In genomic region chr5:95048633-95049032, GRCh38 we compare ENCODE assay signal across 33 cellular contexts.
DNase-seq lines count a peak whose midpoint lies in the region; TF ChIP-seq lines count a peak whose summit lies in the region.
"Had no signal": no experiment of that assay in that cellular context is flagged by ENCODE, and none has a peak within 500 bp of the region (broad histone marks: within the 10 kb centered on the region; RNA-seq: fewer than 3 reads in every experiment).

No MANE protein-coding gene starts in this region.

- H3K4me3 Mint-ChIP-seq in mesothelial cell of epicardium: no peak overlapping the region
- H3K4me3 Mint-ChIP-seq: activated CD4-positive, alpha-beta memory T cell treated with anti-CD3 and anti-CD28 coated beads for 36 hours; activated naive CD8-positive, alpha-beta T cell treated with anti-CD3 and anti-CD28 coated beads, Interleukin-2, amount 50 U/mL, for 24 hours; activated T-cell treated with anti-CD3 and anti-CD28 coated beads, Interleukin-2, amount 50 U/mL, for 72 hours; CD4-positive, alpha-beta memory T cell; stimulated activated naive CD8-positive, alpha-beta T cell treated with anti-CD3 and anti-CD28 coated beads, Interleukin-15, Interleukin-2, amounts not matched to agents 100 ng/mL and 50 ng/mL, for 24 hours had no signal

- H3K36me3 ChIP-seq in spleen: no peaks in the 10 kb centered on the region
- H3K36me3 ChIP-seq: HAP-1, left lung, prostate gland, right lobe of liver, SJCRH30 had no signal

- H3K4me3 ChIP-seq in spleen: peak overlapping the region in 1 of 8 donors; percentile 13
- H3K4me3 ChIP-seq: coronary artery, HAP-1, left lung, PC-9, prostate gland, right lobe of liver, SJCRH30, testis had no signal

- peaks cover 4% of the 10 kb centered on the region for H3K4me1 Mint-ChIP-seq in mesothelial cell of epicardium
- H3K4me1 Mint-ChIP-seq: activated naive CD8-positive, alpha-beta T cell treated with anti-CD3 and anti-CD28 coated beads, Interleukin-2, amount 50 U/mL, for 24 hours; CD4-positive, alpha-beta memory T cell had no signal

- DNase-seq in SIG-M5 treated with dmso at 0.1 percent for 504 hours (lab: John Stamatoyannopoulos, UW; ENCODE audit: unreplicated experiment): peak; percentile 70
- no peak for DNase-seq in SIG-M5 (lab: John Stamatoyannopoulos, UW)
- peak; percentile 23 for DNase-seq in NAMALWA (ENCODE audit: low spot score)
- peak; percentile 70 for DNase-seq in SKM-1 treated with dmso at 0.1 percent for 144 hours (lab: John Stamatoyannopoulos, UW; ENCODE audit: unreplicated experiment)
- no peak for DNase-seq in spleen
- no peak for DNase-seq in mesothelial cell of epicardium (ENCODE audit: low spot score in 2 of 2, unreplicated experiment in 2 of 2)
- DNase-seq in SHP77 (lab: John Stamatoyannopoulos, UW): no peak
- DNase-seq in NCI-H2171 (lab: John Stamatoyannopoulos, UW): no peak
- DNase-seq: activated CD4-positive, alpha-beta memory T cell treated with anti-CD3 and anti-CD28 coated beads for 36 hours; activated CD4-positive, CD25-positive, alpha-beta regulatory T cell treated with anti-CD3 and anti-CD28 coated beads, Interleukin-2, amount 50 U/mL, for 72 hours; activated naive CD8-positive, alpha-beta T cell treated with anti-CD3 and anti-CD28 coated beads, Interleukin-2, amount 50 U/mL, for 24 hours; activated T-cell treated with anti-CD3 and anti-CD28 coated beads, Interleukin-2, amount 50 U/mL, for 72 hours; CD4-positive, alpha-beta memory T cell; erythroblast; glutamatergic neuron; islet precursor cell; left lung; mesenchymal stem cell; NCI-H1092 treated with DMSO at 0.1 percent for 48 hours; NCI-H1694 treated with DMSO at 0.1 percent for 48 hours; NCI-H510A; PC-9; right lobe of liver; SJCRH30; stimulated activated CD8-positive, alpha-beta memory T cell treated with anti-CD3 and anti-CD28 coated beads, Interleukin-4, amount 100 ng/mL, for 48 hours; T-helper 1 cell; testis had no signal

- 19 to 53% (median 36%) methylated on average over 1 of the region's 1 CpG for WGBS in spleen, 5 donors

- H3K27me3 Mint-ChIP-seq in mesothelial cell of epicardium (ENCODE audit: low read depth): no peaks in the 10 kb centered on the region
- H3K27me3 Mint-ChIP-seq: activated CD4-positive, alpha-beta memory T cell treated with anti-CD3 and anti-CD28 coated beads for 36 hours; activated naive CD8-positive, alpha-beta T cell treated with anti-CD3 and anti-CD28 coated beads, Interleukin-2, amount 50 U/mL, for 24 hours; stimulated activated naive CD8-positive, alpha-beta T cell treated with anti-CD3 and anti-CD28 coated beads, Interleukin-15, Interleukin-2, amounts not matched to agents 100 ng/mL and 50 ng/mL, for 24 hours had no signal

- peak overlapping the region in 6 of 8 donors; percentile 12 to 73 (median 58) for H3K27ac ChIP-seq in spleen
- H3K27ac ChIP-seq: 22Rv1, KMS-11, PC-9, prostate gland, right lobe of liver, SJCRH30, testis had no signal

- H3K4me1 ChIP-seq in spleen: peaks cover 0 to 8% (median 0%) of the 10 kb centered on the region in 6 donors
- H3K4me1 ChIP-seq: HAP-1, prostate gland, right lobe of liver, testis had no signal

- TF ChIP-seq CTCF in spleen (IDR thresholded peaks at IDR 0.05 in 8 of 11, conservative IDR thresholded peaks at IDR 0.05 in 3 of 11) (no peak), mesothelial cell of epicardium (IDR thresholded peaks at IDR 0.05; ENCODE audit: unreplicated experiment) (no peak)

- H3K9me3 ChIP-seq in spleen: no peaks in the 10 kb centered on the region
- H3K9me3 ChIP-seq: HAP-1, left lung, prostate gland, right lobe of liver, SJCRH30, testis had no signal

- no peaks in the 10 kb centered on the region for H3K9me3 Mint-ChIP-seq in mesothelial cell of epicardium
- H3K9me3 Mint-ChIP-seq: activated CD4-positive, alpha-beta memory T cell treated with anti-CD3 and anti-CD28 coated beads for 36 hours; stimulated activated naive CD8-positive, alpha-beta T cell treated with anti-CD3 and anti-CD28 coated beads, Interleukin-15, Interleukin-2, amounts not matched to agents 100 ng/mL and 50 ng/mL, for 24 hours had no signal

- no peak overlapping the region for H3K27ac Mint-ChIP-seq in mesothelial cell of epicardium
- H3K27ac Mint-ChIP-seq: activated CD4-positive, alpha-beta memory T cell treated with anti-CD3 and anti-CD28 coated beads for 36 hours; activated naive CD8-positive, alpha-beta T cell treated with anti-CD3 and anti-CD28 coated beads, Interleukin-2, amount 50 U/mL, for 24 hours; activated T-cell treated with anti-CD3 and anti-CD28 coated beads, Interleukin-2, amount 50 U/mL, for 72 hours; CD4-positive, alpha-beta memory T cell; stimulated activated naive CD8-positive, alpha-beta T cell treated with anti-CD3 and anti-CD28 coated beads, Interleukin-15, Interleukin-2, amounts not matched to agents 100 ng/mL and 50 ng/mL, for 24 hours had no signal

- H3K36me3 Mint-ChIP-seq in mesothelial cell of epicardium: no peaks in the 10 kb centered on the region
- H3K36me3 Mint-ChIP-seq: activated CD4-positive, alpha-beta memory T cell treated with anti-CD3 and anti-CD28 coated beads for 36 hours; CD4-positive, alpha-beta memory T cell had no signal

- TF ChIP-seq POLR2A in spleen (IDR thresholded peaks at IDR 0.05): no peak

- no peaks in the 10 kb centered on the region for H3K27me3 ChIP-seq in spleen (replicated peaks in 1 of 7)
- H3K27me3 ChIP-seq: left lung, right lobe of liver, SJCRH30, testis had no signal

- intact Hi-C loops in spleen (cut with DNase I; ENCODE audit: low total_unique reads): no loop called here

Comparison
In these comparisons a context has a peak if more than half of its experiments do, and no peak if none do; other contexts are left out.
1. DNase-seq: peak in SIG-M5 treated with dmso at 0.1 percent for 504 hours (single experiment), NAMALWA (single experiment) and SKM-1 treated with dmso at 0.1 percent for 144 hours (single experiment); none in SIG-M5 (single experiment), spleen (single experiment), mesothelial cell of epicardium (0 of 2), SHP77 (0 of 2) and NCI-H2171 (single experiment).